ENCODE assay signal across 1 cellular context in the genomic region with DNA sequence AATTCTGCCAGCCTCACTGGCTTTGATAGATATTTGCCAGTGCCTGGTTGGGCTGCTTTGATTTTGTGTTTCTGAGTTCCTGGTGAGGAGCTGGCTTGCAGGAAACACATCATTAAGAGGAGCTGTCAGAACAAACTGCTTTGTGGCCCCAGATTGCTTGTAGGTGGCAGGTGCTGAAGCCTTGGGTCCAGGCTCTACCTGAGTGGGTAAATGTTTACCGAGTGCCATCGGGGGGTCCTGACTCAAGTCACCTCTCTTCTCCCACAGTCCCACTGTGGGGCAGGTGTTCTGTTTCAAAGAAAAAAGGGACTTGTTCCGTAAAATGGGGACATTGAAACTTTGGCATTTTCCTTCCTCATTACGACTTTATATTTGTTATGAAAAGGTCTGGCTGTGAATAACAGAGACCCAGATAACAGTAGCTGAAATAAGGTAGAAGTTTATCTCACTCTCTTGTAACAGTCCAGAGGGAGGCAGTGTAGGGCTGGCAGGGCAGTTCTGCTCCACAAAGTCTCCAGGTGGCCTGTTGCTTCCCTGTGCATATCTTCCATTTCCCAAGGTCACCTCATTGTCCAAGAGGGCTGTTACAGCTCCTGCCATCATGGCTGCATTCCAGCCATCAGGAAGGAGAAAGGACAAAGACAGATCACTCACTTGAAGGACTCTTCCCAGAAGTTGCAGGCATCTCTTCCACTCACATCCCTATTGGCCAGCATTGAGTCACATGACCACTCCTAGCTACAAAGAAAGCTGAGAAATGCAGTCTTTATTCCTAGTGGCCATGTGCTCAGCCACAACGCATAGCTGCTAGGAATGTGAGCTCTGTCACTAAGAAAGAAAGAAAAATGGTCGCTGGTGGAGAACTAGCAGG.
TF ChIP-seq lines count a peak whose summit lies in the region.

No MANE protein-coding gene starts in this region.

TF ChIP-seq in SK-N-SH treated with all-trans-retinoic acid at 6 μM for 48 hours, 23 proteins besides CTCF, POLR2A, EP300 and RAD21 (continued from another document):
- TF ChIP-seq, protein P1, sequence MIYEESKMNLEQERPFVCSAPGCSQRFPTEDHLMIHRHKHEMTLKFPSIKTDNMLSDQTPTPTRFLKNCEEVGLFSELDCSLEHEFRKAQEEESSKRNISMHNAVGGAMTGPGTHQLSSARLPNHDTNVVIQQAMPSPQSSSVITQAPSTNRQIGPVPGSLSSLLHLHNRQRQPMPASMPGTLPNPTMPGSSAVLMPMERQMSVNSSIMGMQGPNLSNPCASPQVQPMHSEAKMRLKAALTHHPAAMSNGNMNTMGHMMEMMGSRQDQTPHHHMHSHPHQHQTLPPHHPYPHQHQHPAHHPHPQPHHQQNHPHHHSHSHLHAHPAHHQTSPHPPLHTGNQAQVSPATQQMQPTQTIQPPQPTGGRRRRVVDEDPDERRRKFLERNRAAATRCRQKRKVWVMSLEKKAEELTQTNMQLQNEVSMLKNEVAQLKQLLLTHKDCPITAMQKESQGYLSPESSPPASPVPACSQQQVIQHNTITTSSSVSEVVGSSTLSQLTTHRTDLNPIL (CRISPR knock-in tag; IDR thresholded peaks at IDR 0.05; ENCODE audit: low read depth), result no peak
- TF ChIP-seq TOX (CRISPR knock-in tag; IDR thresholded peaks at IDR 0.05; ENCODE audit: borderline replicate concordance), result no peak
- TF ChIP-seq ZNF70 (CRISPR knock-in tag; IDR thresholded peaks at IDR 0.05), result no peak
- TF ChIP-seq ARNTL (CRISPR knock-in tag; IDR thresholded peaks at IDR 0.05; ENCODE audit: borderline replicate concordance, low read depth), result no peak
